8 cellular contexts compared by ENCODE assay signal in the genomic region with DNA sequence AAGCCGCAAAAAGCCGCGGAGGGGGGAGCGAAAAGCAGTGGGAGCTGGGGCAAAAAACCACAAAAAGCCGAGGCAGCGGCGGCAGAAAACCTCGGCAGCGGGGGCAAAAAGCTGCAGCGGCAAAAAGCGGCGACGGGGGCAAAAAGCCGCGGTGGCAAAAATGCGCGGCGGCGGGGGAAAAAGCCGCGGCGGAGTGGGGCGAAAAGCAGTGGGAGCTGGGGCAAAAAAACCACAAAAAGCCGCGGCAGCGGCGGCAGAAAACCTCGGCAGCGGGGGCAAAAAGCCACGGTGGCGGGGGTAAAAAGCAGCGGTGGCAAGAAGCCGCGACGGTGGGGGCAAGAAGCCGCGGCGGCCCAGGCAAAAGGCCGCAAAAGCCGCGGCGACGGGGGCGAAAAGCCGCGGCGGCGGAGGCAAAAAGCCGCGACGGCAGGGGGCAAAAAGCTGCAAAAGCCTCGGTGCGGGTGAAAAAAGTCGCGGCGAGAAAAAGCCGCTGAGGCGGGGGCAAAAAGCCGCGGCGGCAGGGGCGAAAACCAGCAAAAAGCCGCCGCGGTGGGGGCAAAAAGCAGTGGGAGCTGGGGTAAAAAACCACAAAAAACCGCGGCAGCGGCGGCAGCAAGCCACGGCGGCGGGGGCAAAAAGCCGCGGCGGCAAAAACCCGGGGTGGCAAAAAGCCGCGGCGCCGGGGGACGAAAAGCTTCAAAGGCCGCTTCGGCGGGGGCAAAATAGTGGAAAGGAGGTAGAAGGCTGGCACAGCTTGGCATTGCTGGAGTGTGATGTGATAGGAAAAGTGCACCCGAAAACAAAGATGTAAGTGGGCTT.
DNase-seq lines count a peak whose midpoint lies in the region; ATAC-seq and TF ChIP-seq lines count a peak whose summit lies in the region.

No MANE protein-coding gene starts in this region.

- H3K9me3 Mint-ChIP-seq in WTC11 = no peaks in the 10 kb centered on the region
- no peaks in the 10 kb centered on the region for H3K9me3 Mint-ChIP-seq in stimulated activated effector memory CD8-positive, alpha-beta T cell treated with anti-CD3 and anti-CD28 coated beads, Interleukin-12 subunit alpha, Interleukin-12 subunit beta, amount 100 ng/mL, for 72 hours

- H3K9me3 ChIP-seq in right cardiac atrium (ENCODE audit: control insufficient read depth, low read length) = no peaks in the 10 kb centered on the region

- H3K27ac Mint-ChIP-seq in WTC11 = no peak overlapping the region
- H3K27ac Mint-ChIP-seq in stimulated activated effector memory CD8-positive, alpha-beta T cell treated with anti-CD3 and anti-CD28 coated beads, Interleukin-12 subunit alpha, Interleukin-12 subunit beta, amount 100 ng/mL, for 72 hours = no peak overlapping the region

- ATAC-seq in WTC11 (no peak), right cardiac atrium (no peak), GM19324 (IDR thresholded peaks at IDR 0.05; ENCODE audit: low FRiP score, unreplicated experiment) (no peak), GM21423 (IDR thresholded peaks at IDR 0.05; ENCODE audit: unreplicated experiment) (no peak)
- ATAC-seq in stimulated activated effector memory CD8-positive, alpha-beta T cell treated with anti-CD3 and anti-CD28 coated beads, Interleukin-12 subunit alpha, Interleukin-12 subunit beta, amount 100 ng/mL, for 72 hours = no peak

- no peak for TF ChIP-seq CTCF in WTC11 (IDR thresholded peaks at IDR 0.05)

- H3K27me3 Mint-ChIP-seq in WTC11 (ENCODE audit: low read depth) = peaks cover 46% of the 10 kb centered on the region

- POLR2A ChIA-PET in WTC11 (lab: Charles Lee) = interaction anchor here (0.7 kb wide), 1 partner anchor 766 kb away, joined by 4 read pairs; no protein-coding TSS in a partner anchor

- no peaks in the 10 kb centered on the region for H3K4me1 Mint-ChIP-seq in WTC11
- peaks cover 8% of the 10 kb centered on the region for H3K4me1 Mint-ChIP-seq in stimulated activated effector memory CD8-positive, alpha-beta T cell treated with anti-CD3 and anti-CD28 coated beads, Interleukin-12 subunit alpha, Interleukin-12 subunit beta, amount 100 ng/mL, for 72 hours

- 0 out of 2 replicates have a peak, but pooled peaks cover 3% of the 10 kb centered on the region for H3K36me3 Mint-ChIP-seq in WTC11
- H3K36me3 Mint-ChIP-seq in stimulated activated effector memory CD8-positive, alpha-beta T cell treated with anti-CD3 and anti-CD28 coated beads, Interleukin-12 subunit alpha, Interleukin-12 subunit beta, amount 100 ng/mL, for 72 hours = no peaks in the 10 kb centered on the region

- DNase-seq in NCI-H82 (lab: John Stamatoyannopoulos, UW) (peak; percentile 38), NCI-H82 treated with DMSO at 0.1 percent for 48 hours (lab: John Stamatoyannopoulos, UW; ENCODE audit: unreplicated experiment) (no peak), WTC11 (ENCODE audit: low spot score) (peak; percentile 13), right cardiac atrium (peak; percentile 7 to 42 (median 32)), NCI-H510A treated with DMSO at 0.1 percent for 48 hours (lab: John Stamatoyannopoulos, UW) (no peak)
- DNase-seq in stimulated activated effector memory CD8-positive, alpha-beta T cell treated with anti-CD3 and anti-CD28 coated beads, Interleukin-12 subunit alpha, Interleukin-12 subunit beta, amount 100 ng/mL, for 72 hours (ENCODE audit: low spot score in 2 of 2) = no peak

- under 1% methylated on average over 85 of the region's 85 CpGs for WGBS in right cardiac atrium

- H3K27me3 ChIP-seq in right cardiac atrium (ENCODE audit: control insufficient read depth, insufficient read depth) = no peaks in the 10 kb centered on the region

- intact Hi-C loops in right cardiac atrium (cut with DNase I) = no loop called here

- H3K27ac ChIP-seq in right cardiac atrium (ENCODE audit: low read length) = no peak overlapping the region

- no peaks in the 10 kb centered on the region for H3K4me1 ChIP-seq in right cardiac atrium (ENCODE audit: control insufficient read depth, insufficient read depth, low read length)

- CTCF ChIA-PET in WTC11 (lab: Charles Lee) = interaction anchor here (0.9 to 1.2 kb wide), 2 partner anchors 32 to 621 kb away, joined by 3 to 4 read pairs; no protein-coding TSS in a partner anchor

- peak overlapping the region; percentile 70 for H3K4me3 ChIP-seq in right cardiac atrium (ENCODE audit: low read length)

- peak overlapping the region; percentile 59 for H3K4me3 Mint-ChIP-seq in WTC11
- H3K4me3 Mint-ChIP-seq in stimulated activated effector memory CD8-positive, alpha-beta T cell treated with anti-CD3 and anti-CD28 coated beads, Interleukin-12 subunit alpha, Interleukin-12 subunit beta, amount 100 ng/mL, for 72 hours = peak overlapping the region; percentile 56

TF ChIP-seq in WTC11, 78 proteins besides CTCF, POLR2A, EP300 and RAD21:
- TF ChIP-seq ZNF416 (CRISPR knock-in tag; IDR thresholded peaks at IDR 0.05) (no peak), ATF1 (CRISPR knock-in tag; IDR thresholded peaks at IDR 0.05) (no peak), SOX15 (CRISPR knock-in tag; IDR thresholded peaks at IDR 0.05) (no peak), TEAD1 (CRISPR knock-in tag; IDR thresholded peaks at IDR 0.05) (no peak), CREM (CRISPR knock-in tag; IDR thresholded peaks at IDR 0.05) (no peak), KAT7 (CRISPR knock-in tag; IDR thresholded peaks at IDR 0.05; ENCODE audit: borderline replicate concordance) (no peak), NFYB (CRISPR knock-in tag; conservative IDR thresholded peaks at IDR 0.05; ENCODE audit: low read depth) (no peak)
- TF ChIP-seq, protein P1, sequence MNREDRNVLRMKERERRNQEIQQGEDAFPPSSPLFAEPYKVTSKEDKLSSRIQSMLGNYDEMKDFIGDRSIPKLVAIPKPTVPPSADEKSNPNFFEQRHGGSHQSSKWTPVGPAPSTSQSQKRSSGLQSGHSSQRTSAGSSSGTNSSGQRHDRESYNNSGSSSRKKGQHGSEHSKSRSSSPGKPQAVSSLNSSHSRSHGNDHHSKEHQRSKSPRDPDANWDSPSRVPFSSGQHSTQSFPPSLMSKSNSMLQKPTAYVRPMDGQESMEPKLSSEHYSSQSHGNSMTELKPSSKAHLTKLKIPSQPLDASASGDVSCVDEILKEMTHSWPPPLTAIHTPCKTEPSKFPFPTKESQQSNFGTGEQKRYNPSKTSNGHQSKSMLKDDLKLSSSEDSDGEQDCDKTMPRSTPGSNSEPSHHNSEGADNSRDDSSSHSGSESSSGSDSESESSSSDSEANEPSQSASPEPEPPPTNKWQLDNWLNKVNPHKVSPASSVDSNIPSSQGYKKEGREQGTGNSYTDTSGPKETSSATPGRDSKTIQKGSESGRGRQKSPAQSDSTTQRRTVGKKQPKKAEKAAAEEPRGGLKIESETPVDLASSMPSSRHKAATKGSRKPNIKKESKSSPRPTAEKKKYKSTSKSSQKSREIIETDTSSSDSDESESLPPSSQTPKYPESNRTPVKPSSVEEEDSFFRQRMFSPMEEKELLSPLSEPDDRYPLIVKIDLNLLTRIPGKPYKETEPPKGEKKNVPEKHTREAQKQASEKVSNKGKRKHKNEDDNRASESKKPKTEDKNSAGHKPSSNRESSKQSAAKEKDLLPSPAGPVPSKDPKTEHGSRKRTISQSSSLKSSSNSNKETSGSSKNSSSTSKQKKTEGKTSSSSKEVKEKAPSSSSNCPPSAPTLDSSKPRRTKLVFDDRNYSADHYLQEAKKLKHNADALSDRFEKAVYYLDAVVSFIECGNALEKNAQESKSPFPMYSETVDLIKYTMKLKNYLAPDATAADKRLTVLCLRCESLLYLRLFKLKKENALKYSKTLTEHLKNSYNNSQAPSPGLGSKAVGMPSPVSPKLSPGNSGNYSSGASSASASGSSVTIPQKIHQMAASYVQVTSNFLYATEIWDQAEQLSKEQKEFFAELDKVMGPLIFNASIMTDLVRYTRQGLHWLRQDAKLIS (CRISPR knock-in tag; IDR thresholded peaks at IDR 0.05; ENCODE audit: borderline replicate concordance) = no peak
- TF ChIP-seq, protein P2, sequence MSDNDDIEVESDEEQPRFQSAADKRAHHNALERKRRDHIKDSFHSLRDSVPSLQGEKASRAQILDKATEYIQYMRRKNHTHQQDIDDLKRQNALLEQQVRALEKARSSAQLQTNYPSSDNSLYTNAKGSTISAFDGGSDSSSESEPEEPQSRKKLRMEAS (CRISPR knock-in tag; IDR thresholded peaks at IDR 0.05) = no peak
- TF ChIP-seq, protein P3, sequence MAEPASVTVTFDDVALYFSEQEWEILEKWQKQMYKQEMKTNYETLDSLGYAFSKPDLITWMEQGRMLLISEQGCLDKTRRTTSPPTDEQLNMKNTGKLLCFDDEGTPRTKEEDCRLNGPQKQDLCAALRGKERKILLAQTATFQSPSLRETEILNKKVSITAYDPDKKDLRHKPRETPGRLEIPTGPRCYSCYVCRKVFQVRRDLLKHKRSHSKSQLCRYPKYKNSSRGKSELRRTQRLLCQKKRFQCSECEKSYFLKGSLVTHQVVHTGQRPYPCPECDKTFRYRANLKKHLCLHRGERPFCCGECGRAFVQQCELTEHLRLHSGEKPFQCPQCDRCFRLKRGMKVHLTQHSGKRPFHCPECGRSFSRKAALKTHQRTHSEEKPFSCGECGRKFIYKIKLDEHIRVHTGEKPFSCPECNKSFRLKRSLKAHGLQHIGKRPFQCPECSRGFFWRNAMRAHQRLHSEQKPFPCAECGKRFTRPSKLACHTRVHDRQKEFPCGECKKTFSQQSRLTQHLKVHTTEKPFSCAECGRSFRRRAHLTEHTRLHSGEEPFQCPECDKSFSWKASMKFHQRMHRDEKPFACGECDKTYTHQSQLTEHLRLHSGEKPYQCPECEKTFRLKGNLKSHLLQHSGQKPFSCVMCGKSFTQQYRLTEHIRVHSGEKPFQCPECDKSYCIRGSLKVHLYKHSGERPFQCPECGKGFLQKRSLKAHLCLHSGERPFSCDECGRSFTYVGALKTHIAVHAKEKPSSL (CRISPR knock-in tag; conservative IDR thresholded peaks at IDR 0.05) = no peak
- TF ChIP-seq, protein P4, sequence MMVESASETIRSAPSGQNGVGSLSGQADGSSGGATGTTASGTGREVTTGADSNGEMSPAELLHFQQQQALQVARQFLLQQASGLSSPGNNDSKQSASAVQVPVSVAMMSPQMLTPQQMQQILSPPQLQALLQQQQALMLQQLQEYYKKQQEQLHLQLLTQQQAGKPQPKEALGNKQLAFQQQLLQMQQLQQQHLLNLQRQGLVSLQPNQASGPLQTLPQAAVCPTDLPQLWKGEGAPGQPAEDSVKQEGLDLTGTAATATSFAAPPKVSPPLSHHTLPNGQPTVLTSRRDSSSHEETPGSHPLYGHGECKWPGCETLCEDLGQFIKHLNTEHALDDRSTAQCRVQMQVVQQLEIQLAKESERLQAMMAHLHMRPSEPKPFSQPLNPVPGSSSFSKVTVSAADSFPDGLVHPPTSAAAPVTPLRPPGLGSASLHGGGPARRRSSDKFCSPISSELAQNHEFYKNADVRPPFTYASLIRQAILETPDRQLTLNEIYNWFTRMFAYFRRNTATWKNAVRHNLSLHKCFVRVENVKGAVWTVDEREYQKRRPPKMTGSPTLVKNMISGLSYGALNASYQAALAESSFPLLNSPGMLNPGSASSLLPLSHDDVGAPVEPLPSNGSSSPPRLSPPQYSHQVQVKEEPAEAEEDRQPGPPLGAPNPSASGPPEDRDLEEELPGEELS (CRISPR knock-in tag; IDR thresholded peaks at IDR 0.05) = no peak

Comparison
In these comparisons a context has a peak if more than half of its experiments do, and no peak if none do; other contexts are left out.
1. DNase-seq: peak in NCI-H82 (single experiment), WTC11 (single experiment) and right cardiac atrium (3 of 3); none in NCI-H82 treated with DMSO at 0.1 percent for 48 hours (single experiment), stimulated activated effector memory CD8-positive, alpha-beta T cell treated with anti-CD3 and anti-CD28 coated beads, Interleukin-12 subunit alpha, Interleukin-12 subunit beta, amount 100 ng/mL, for 72 hours (0 of 2) and NCI-H510A treated with DMSO at 0.1 percent for 48 hours (single experiment).